Comparison of ENCODE assay signal across 9 cellular contexts in genomic region chr12:64782181-64782580, GRCh38. TPM values are rescaled to one million over a fixed set of nuclear protein-coding genes. Genes with fewer than 3 reads are reported as not detected.
DNase-seq lines count a peak whose midpoint lies in the region; TF ChIP-seq lines count a peak whose summit lies in the region.
"Had no signal": no experiment of that assay in that cellular context is flagged by ENCODE, and none has a peak within 500 bp of the region (broad histone marks: within the 10 kb centered on the region; RNA-seq: fewer than 3 reads in every experiment).

No MANE protein-coding gene starts in this region.

- peak overlapping the region in 1 of 59 donors; percentile 21 for H3K27ac ChIP-seq in dorsolateral prefrontal cortex

- peak overlapping the region; percentile 97 for H2AFZ ChIP-seq in neuron (ENCODE audit: low read depth, low read length)

- H3K36me3 ChIP-seq in neuron (ENCODE audit: insufficient read depth, low read length): no peaks in the 10 kb centered on the region

- no peak for TF ChIP-seq CTCF in GM20000 (IDR thresholded peaks at IDR 0.05; ENCODE audit: extremely low read depth, missing control alignments)
- peak in 1 of 56 donors; percentile 8 for TF ChIP-seq CTCF in dorsolateral prefrontal cortex (IDR thresholded peaks at IDR 0.05 in 54 of 56, conservative IDR thresholded peaks at IDR 0.05 in 2 of 56; ENCODE audit: low read depth in 1 of 56, partially characterized antibody in 56 of 56)
- no peak for TF ChIP-seq CTCF in GM13977 (IDR thresholded peaks at IDR 0.05; ENCODE audit: extremely low read depth, insufficient read depth, missing control alignments)

- peak; percentile 25 for DNase-seq in GM20000 (ENCODE audit: low spot score)
- peak; percentile 86 for DNase-seq in NCI-H2171 treated with DMSO at 0.1 percent for 48 hours (lab: John Stamatoyannopoulos, UW)
- no peak for DNase-seq in dorsolateral prefrontal cortex
- no peak for DNase-seq in NCI-H128 (lab: John Stamatoyannopoulos, UW; ENCODE audit: unreplicated experiment)
- DNase-seq in stimulated activated CD4-positive, alpha-beta T cell treated with anti-CD3 and anti-CD28 coated beads, Interleukin-4, amount 100 ng/mL, for 24 hours: no peak
- no peak for DNase-seq in head of caudate nucleus
- no peak for DNase-seq in GM13977 (ENCODE audit: low spot score)
- DNase-seq: activated CD4-positive, alpha-beta T cell treated with anti-CD3 and anti-CD28 coated beads, Interleukin-2, amount 50 U/mL, for 1 hour had no signal

- H3K4me3 ChIP-seq in dorsolateral prefrontal cortex (peak overlapping the region in 42 of 59 donors; percentile 47 to 76 (median 65)), neuron (ENCODE audit: low read length) (peak overlapping the region; percentile 30)

- no peaks in the 10 kb centered on the region for H3K9me3 ChIP-seq in neuron (ENCODE audit: low read length)

- intact Hi-C loops in dorsolateral prefrontal cortex (cut with DNase I): no loop called here
- intact Hi-C loops in head of caudate nucleus (cut with DNase I): no loop called here

- in situ Hi-C loops in GM13977 (cut with MboI; ENCODE audit: low pct_unique_long_range_greater_than_20kb, low sequenced_read_pairs, unreplicated experiment): loop anchor here (25.0 kb wide), 1 partner anchor 330 kb away; the partner anchor contains the start of gene WIF1

- peaks cover 0 to 30% (median 0%) of the 10 kb centered on the region in 45 donors for H3K27me3 ChIP-seq in dorsolateral prefrontal cortex
- peaks cover 39% of the 10 kb centered on the region for H3K27me3 ChIP-seq in neuron (ENCODE audit: insufficient read depth, low read length)

- peaks cover 17% of the 10 kb centered on the region for H3K4me1 ChIP-seq in neuron (ENCODE audit: insufficient read depth, low read length)

RNA-seq across cellular contexts. Expression of gene GNS, which starts 23.0 kb away (rescaled TPM):
- 10 to 100 TPM; 36.2 to 59.3 (median 44.6) TPM for total RNA-seq in dorsolateral prefrontal cortex

RNA-seq across cellular contexts. Expression of gene TBC1D30, which starts 42.3 kb away (rescaled TPM):
- total RNA-seq in dorsolateral prefrontal cortex: 10 to 100 TPM in 119 of 120 experiments, 1 to 10 TPM in 1; 7.2 to 44.2 (median 29.7) TPM

Comparison
In these comparisons a context has a peak if more than half of its experiments do, and no peak if none do; other contexts are left out.
1. DNase-seq: peak in GM20000 (single experiment) and NCI-H2171 treated with DMSO at 0.1 percent for 48 hours (single experiment); none in dorsolateral prefrontal cortex (0 of 10), NCI-H128 (single experiment), stimulated activated CD4-positive, alpha-beta T cell treated with anti-CD3 and anti-CD28 coated beads, Interleukin-4, amount 100 ng/mL, for 24 hours (single experiment), head of caudate nucleus (0 of 42) and GM13977 (single experiment).